In genomic region chr3:132405188-132405587, GRCh38 we compare ENCODE assay signal across 11 cellular contexts. TPM values are rescaled to one million over a fixed set of nuclear protein-coding genes. Genes with fewer than 3 reads are reported as not detected.
DNase-seq lines count a peak whose midpoint lies in the region; ATAC-seq and TF ChIP-seq lines count a peak whose summit lies in the region.
"Had no signal": no experiment of that assay in that cellular context is flagged by ENCODE, and none has a peak within 500 bp of the region (broad histone marks: within the 10 kb centered on the region; RNA-seq: fewer than 3 reads in every experiment).

No MANE protein-coding gene starts in this region.

- intact Hi-C loops in prostate gland (cut with DNase I): no loop called here

- H3K4me1 ChIP-seq in prostate gland (replicated peaks): no peaks in the 10 kb centered on the region
- H3K4me1 ChIP-seq: suprapubic skin had no signal

- TF ChIP-seq POLR2A in prostate gland (IDR thresholded peaks at IDR 0.05): no peak

- no peak overlapping the region for H3K4me3 ChIP-seq in LNCaP clone FGC (ENCODE audit: low read depth, low read length)
- no peak overlapping the region for H3K4me3 ChIP-seq in fibroblast of the aortic adventitia (ENCODE audit: low read depth, low read length)
- H3K4me3 ChIP-seq in prostate gland: no peak overlapping the region
- H3K4me3 ChIP-seq: suprapubic skin had no signal

- DNase-seq in LNCaP clone FGC (ENCODE audit: low read depth): peak; percentile 42
- DNase-seq in NCI-H69 (lab: John Stamatoyannopoulos, UW): peak; percentile 71
- DNase-seq in fibroblast of the aortic adventitia (ENCODE audit: low read depth): peak; percentile 81
- no peak for DNase-seq in prostate gland (ENCODE audit: low spot score)
- DNase-seq in activated gamma-delta T cell treated with Interleukin-2 at 50 U/mL for 16 hours: no peak
- DNase-seq in mesenteric fat pad (ENCODE audit: low spot score): no peak
- DNase-seq: H7; NCI-H1436; NK-92 treated with Interleukin-12 subunit alpha and Interleukin-12 subunit beta, amount 100 ng/mL, for 24 hours had no signal

- WGBS in prostate gland: 20% methylated on average over 1 of the region's 1 CpG

- no peak for TF ChIP-seq CTCF in LNCaP clone FGC (IDR thresholded peaks at IDR 0.05; ENCODE audit: control insufficient read depth, extremely low read depth, insufficient read depth)
- no peak for TF ChIP-seq CTCF in fibroblast of the aortic adventitia (IDR thresholded peaks at IDR 0.05; ENCODE audit: insufficient read depth, low read length)
- TF ChIP-seq CTCF in prostate gland (IDR thresholded peaks at IDR 0.05): no peak

- peak overlapping the region; percentile 15 to 18 for H3K27ac ChIP-seq in prostate gland
- H3K27ac ChIP-seq: suprapubic skin had no signal

- ATAC-seq in HG02610 (IDR thresholded peaks at IDR 0.05; ENCODE audit: unreplicated experiment): no peak

- no peaks in the 10 kb centered on the region for H3K27me3 ChIP-seq in prostate gland (replicated peaks; ENCODE audit: insufficient read depth)
- H3K27me3 ChIP-seq: suprapubic skin had no signal

- no peaks in the 10 kb centered on the region for H3K9me3 ChIP-seq in prostate gland
- H3K9me3 ChIP-seq: suprapubic skin had no signal

- no peaks in the 10 kb centered on the region for H3K36me3 ChIP-seq in prostate gland
- H3K36me3 ChIP-seq: suprapubic skin had no signal

RNA-seq across cellular contexts. Expression of gene DNAJC13, which starts 12.1 kb away (rescaled TPM):
- total RNA-seq in fibroblast of the aortic adventitia (ENCODE audit: low replicate concordance) (125 and 157 TPM in 2 replicates), prostate gland (10 to 100 TPM; 25.0 to 46.2 TPM), mesenteric fat pad (45.5 TPM)

Comparison
In these comparisons a context has a peak if more than half of its experiments do, and no peak if none do; other contexts are left out.
1. DNase-seq: peak in LNCaP clone FGC (single experiment), NCI-H69 (single experiment) and fibroblast of the aortic adventitia (single experiment); none in prostate gland (single experiment), activated gamma-delta T cell treated with Interleukin-2 at 50 U/mL for 16 hours (single experiment) and mesenteric fat pad (single experiment).